Comparison of ENCODE assay signal across 9 cellular contexts in the genomic region with DNA sequence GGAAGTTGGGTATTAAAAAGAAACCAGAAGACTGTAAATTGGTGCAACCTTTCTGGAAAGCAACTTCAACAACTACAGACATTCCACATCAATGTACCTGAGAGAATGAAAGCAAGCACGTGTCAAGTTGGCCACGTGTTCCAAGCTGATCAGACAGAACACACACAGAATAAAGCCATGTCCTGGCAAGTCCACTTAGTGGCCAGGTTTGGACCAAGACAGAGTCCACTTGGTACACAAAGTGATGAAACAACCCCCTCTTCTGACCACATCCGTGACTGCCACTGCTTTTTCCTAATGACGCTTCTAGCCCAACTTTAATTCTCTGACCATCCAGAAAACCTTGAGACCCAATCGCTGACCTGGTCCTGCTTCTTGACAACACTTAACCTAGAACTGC.
A peak's percentile ranks its signal among the peaks of the same experiment; 100 is the strongest.
DNase-seq lines count a peak whose midpoint lies in the region; ATAC-seq, FAIRE-seq and TF ChIP-seq lines count a peak whose summit lies in the region.
"Had no signal": no experiment of that assay in that cellular context is flagged by ENCODE, and none has a peak within 500 bp of the region (broad histone marks: within the 10 kb centered on the region; RNA-seq: fewer than 3 reads in every experiment).

No MANE protein-coding gene starts in this region.

- no peak for ATAC-seq in HG02970 (IDR thresholded peaks at IDR 0.05; ENCODE audit: low FRiP score, unreplicated experiment)
- no peak for ATAC-seq in T-cell (replicated peaks in 1 of 4)
- ATAC-seq in HG02885 (IDR thresholded peaks at IDR 0.05; ENCODE audit: poor library complexity, unreplicated experiment), result no peak

- H4K8ac ChIP-seq in neuronal stem cell (ENCODE audit: low read depth, low read length), result no peak overlapping the region

- no peak overlapping the region for H3K23ac ChIP-seq in neuronal stem cell (ENCODE audit: low read depth, low read length, poor library complexity)

- H3K4me2 ChIP-seq in endothelial cell of umbilical vein (ENCODE audit: insufficient read depth, low read length) (no peak overlapping the region), neuronal stem cell (ENCODE audit: insufficient read depth, low read length, poor library complexity, severe bottlenecking) (no peak overlapping the region)

- H3K14ac ChIP-seq in neuronal stem cell (ENCODE audit: low read length), result no peak overlapping the region

- H3K9me1 ChIP-seq in endothelial cell of umbilical vein (replicated peaks; ENCODE audit: control insufficient read depth, extremely low read depth, insufficient read depth, low read length), result no peaks in the 10 kb centered on the region

- peaks cover 5 to 11% (median 8%) of the 10 kb centered on the region in 3 donors for H3K27me3 Mint-ChIP-seq in CD14-positive monocyte (ENCODE audit: low read depth in 3 of 3)
- H3K27me3 Mint-ChIP-seq in T-cell, result no peaks in the 10 kb centered on the region

- FAIRE-seq in endothelial cell of umbilical vein (lab: Jason Lieb, UNC), result peak; percentile 87
- FAIRE-seq: islet of Langerhans had no signal

- no CpG with 5 or more reads among the region's 5 CpGs for WGBS in neuronal stem cell (ENCODE audit: extremely low coverage in 2 of 2, insufficient read length in 2 of 2, insufficient replicate concordance in 1 of 2), 2 donors

- no peaks in the 10 kb centered on the region for H3K9me3 ChIP-seq in endothelial cell of umbilical vein (replicated peaks; ENCODE audit: control insufficient read depth, insufficient read depth, low read length)
- no peaks in the 10 kb centered on the region for H3K9me3 ChIP-seq in neuronal stem cell (replicated peaks in 1 of 2; ENCODE audit: control insufficient read depth in 2 of 2, insufficient read depth in 1 of 2, low read depth in 1 of 2, low read length in 2 of 2)

- POLR2A ChIA-PET in endothelial cell of umbilical vein (lab: Charles Lee) (no interaction called here), T-cell (lab: Charles Lee) (interaction anchor here (0.7 to 1.2 kb wide), 3 partner anchors 23 to 30 kb away, joined by 3 to 5 read pairs (median 3); no protein-coding TSS in a partner anchor)

- no peak overlapping the region for H2BK5ac ChIP-seq in neuronal stem cell (ENCODE audit: low read length)

- BruUV-seq in endothelial cell of umbilical vein (replicated peaks; lab: Mats Ljungman, UMichigan), result no TSS peak

- H3K27ac Mint-ChIP-seq in CD14-positive monocyte (no peak overlapping the region), T-cell (peak overlapping the region in 1 of 2 donors; percentile 71)

- TF ChIP-seq POLR2A in endothelial cell of umbilical vein (IDR thresholded peaks at IDR 0.05; ENCODE audit: low read depth, low read length), result no peak

- no peak overlapping the region for H3K4ac ChIP-seq in neuronal stem cell (ENCODE audit: low read length)

- peaks cover 18% of the 10 kb centered on the region for H3K4me1 Mint-ChIP-seq in CD14-positive monocyte
- peaks cover 54 to 61% (median 56%) of the 10 kb centered on the region in 3 donors for H3K4me1 Mint-ChIP-seq in T-cell

- H2AK5ac ChIP-seq in neuronal stem cell (ENCODE audit: low read depth, low read length), result no peak overlapping the region

- no peak overlapping the region for H3K9ac ChIP-seq in endothelial cell of umbilical vein (replicated peaks; ENCODE audit: extremely low read depth, insufficient read depth, low read length)
- H3K9ac ChIP-seq in neuronal stem cell (ENCODE audit: low read depth, low read length, poor library complexity), result no peak overlapping the region

- H3K4me3 ChIP-seq in GM06990 (replicated peaks; ENCODE audit: low read depth, low read length) (no peak overlapping the region), endothelial cell of umbilical vein (replicated peaks in 1 of 3; ENCODE audit: insufficient read depth in 1 of 3, low read depth in 1 of 3, low read length in 3 of 3) (no peak overlapping the region), neuronal stem cell (ENCODE audit: low read length in 2 of 2) (no peak overlapping the region)

- no peaks in the 10 kb centered on the region for H3K79me1 ChIP-seq in neuronal stem cell (ENCODE audit: low read depth, low read length)

- H3K4me3 Mint-ChIP-seq in CD14-positive monocyte (no peak overlapping the region), T-cell (peak overlapping the region in 1 of 3 donors; percentile 71)

- no peak overlapping the region for H3K18ac ChIP-seq in neuronal stem cell (ENCODE audit: low read length)

- H3K4me1 ChIP-seq in endothelial cell of umbilical vein (ENCODE audit: control insufficient read depth, extremely low read depth, insufficient read depth, low read length) (peaks cover 11% of the 10 kb centered on the region), neuronal stem cell (ENCODE audit: control insufficient read depth in 2 of 2, insufficient read depth in 1 of 2, low read depth in 1 of 2, low read length in 2 of 2) (peaks cover 0 to 1% of the 10 kb centered on the region in 2 donors)

- no peak overlapping the region for H4K91ac ChIP-seq in neuronal stem cell (ENCODE audit: low read depth, low read length, poor library complexity)

- H3K36me3 ChIP-seq in GM06990 (ENCODE audit: control insufficient read depth, insufficient read depth, low read length) (no peaks in the 10 kb centered on the region), endothelial cell of umbilical vein (ENCODE audit: control insufficient read depth in 2 of 2, extremely low read depth in 1 of 2, insufficient read depth in 2 of 2, low read length in 2 of 2) (peaks cover 0 to 10% of the 10 kb centered on the region in 2 experiments), neuronal stem cell (replicated peaks in 1 of 2; ENCODE audit: control insufficient read depth in 2 of 2, insufficient read depth in 2 of 2, low read length in 2 of 2) (no peaks in the 10 kb centered on the region)

- dilution Hi-C loops in endothelial cell of umbilical vein (cut with MboI; ENCODE audit: extremely low pct_ligation_motif_present, low sequenced_read_pairs), result no loop called here

- H3K9me3 Mint-ChIP-seq in CD14-positive monocyte (no peaks in the 10 kb centered on the region), T-cell (no peaks in the 10 kb centered on the region)

- no peaks in the 10 kb centered on the region for H3K79me2 ChIP-seq in endothelial cell of umbilical vein (ENCODE audit: control insufficient read depth, insufficient read depth, low read length)

- no peak overlapping the region for H3K27ac ChIP-seq in endothelial cell of umbilical vein (ENCODE audit: insufficient read depth, low read depth, low read length)
- no peak overlapping the region for H3K27ac ChIP-seq in neuronal stem cell (replicated peaks; ENCODE audit: low read length)

- H3K27me3 ChIP-seq in GM06990 (replicated peaks; ENCODE audit: control insufficient read depth, insufficient read depth, low read length) (no peaks in the 10 kb centered on the region; the same call in 1 of the 2 replicates), endothelial cell of umbilical vein (ENCODE audit: control insufficient read depth in 2 of 2, insufficient read depth in 2 of 2, low read length in 2 of 2) (no peaks in the 10 kb centered on the region), neuronal stem cell (ENCODE audit: control insufficient read depth in 3 of 3, insufficient read depth in 3 of 3, low read depth in 1 of 3, low read length in 3 of 3) (no peaks in the 10 kb centered on the region)

- no peak overlapping the region for H2BK12ac ChIP-seq in neuronal stem cell (ENCODE audit: low read length)

- H2AFZ ChIP-seq in endothelial cell of umbilical vein (ENCODE audit: low read depth, low read length), result no peak overlapping the region
- H2AFZ ChIP-seq in neuronal stem cell (ENCODE audit: low read length), result peak overlapping the region; percentile 5

- DNase-seq in GM06990 (ENCODE audit: extremely low read depth, insufficient read length) (no peak), NCI-H2227 (lab: John Stamatoyannopoulos, UW; ENCODE audit: unreplicated experiment) (peak; percentile 33), endothelial cell of umbilical vein (ENCODE audit: low read depth, low spot score) (peak; percentile 79), neuronal stem cell (ENCODE audit: low spot score) (peak; percentile 41), CD14-positive monocyte (ENCODE audit: low spot score) (no peak), T-cell (no peak)

- intact Hi-C loops in endothelial cell of umbilical vein (cut with micrococcal nuclease), result loop anchor here (1.0 to 2.0 kb wide), 3 partner anchors 44 to 244 kb away; no protein-coding TSS in a partner anchor
- intact Hi-C loops in CD14-positive monocyte (cut with micrococcal nuclease), result no loop called here

- peak; percentile 40 for TF ChIP-seq CTCF in GM06990 (IDR thresholded peaks at IDR 0.05; ENCODE audit: insufficient read depth, low read length, poor library complexity, severe bottlenecking)
- TF ChIP-seq CTCF in endothelial cell of umbilical vein (IDR thresholded peaks at IDR 0.05; ENCODE audit: extremely low read depth in 1 of 2, insufficient read depth in 1 of 2, low read depth in 1 of 2, low read length in 2 of 2), result peak; percentile 49 to 68
- TF ChIP-seq CTCF in CD14-positive monocyte (IDR thresholded peaks at IDR 0.05), result no peak

- H3K36me3 Mint-ChIP-seq in CD14-positive monocyte, result no peaks in the 10 kb centered on the region
- H3K36me3 Mint-ChIP-seq in T-cell, result no peaks in the 10 kb centered on the region

- CTCF ChIA-PET in endothelial cell of umbilical vein (lab: Charles Lee) (interaction anchor here (0.6 to 8.8 kb wide), 14 partner anchors 22 to 582 kb away, joined by 3 to 208 read pairs (median 5); no protein-coding TSS in a partner anchor), T-cell (lab: Charles Lee) (interaction anchor here (1.4 to 2.9 kb wide), 5 partner anchors 8 to 79 kb away, joined by 3 to 14 read pairs (median 6); no protein-coding TSS in a partner anchor)

- no peak overlapping the region for H2BK15ac ChIP-seq in neuronal stem cell (ENCODE audit: low read length)

- H4K20me1 ChIP-seq in endothelial cell of umbilical vein (replicated peaks; ENCODE audit: control insufficient read depth, extremely low read depth, insufficient read depth, low read length), result no peaks in the 10 kb centered on the region

- no peak overlapping the region for H2BK120ac ChIP-seq in neuronal stem cell (ENCODE audit: low read depth, low read length)

TF ChIP-seq in endothelial cell of umbilical vein, 7 proteins besides CTCF, POLR2A, EP300 and RAD21:
- TF ChIP-seq POLR2AphosphoS5 (IDR thresholded peaks at IDR 0.05; ENCODE audit: insufficient read depth, low read depth, low read length) (no peak), GATA2 (IDR thresholded peaks at IDR 0.05; ENCODE audit: insufficient read depth, insufficient read length, low read depth, low read length) (no peak), MYC (IDR thresholded peaks at IDR 0.05; ENCODE audit: low read depth, low read length) (no peak), FOS (IDR thresholded peaks at IDR 0.05; ENCODE audit: borderline replicate concordance, insufficient read depth, low read length) (no peak)
- TF ChIP-seq, protein P1, sequence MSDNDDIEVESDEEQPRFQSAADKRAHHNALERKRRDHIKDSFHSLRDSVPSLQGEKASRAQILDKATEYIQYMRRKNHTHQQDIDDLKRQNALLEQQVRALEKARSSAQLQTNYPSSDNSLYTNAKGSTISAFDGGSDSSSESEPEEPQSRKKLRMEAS (IDR thresholded peaks at IDR 0.05; ENCODE audit: insufficient read depth, insufficient read length), result peak; percentile 79

Comparison
In these comparisons a context has a peak if more than half of its experiments do, and no peak if none do; other contexts are left out.
1. DNase-seq: peak in NCI-H2227 (single experiment), endothelial cell of umbilical vein (single experiment) and neuronal stem cell (single experiment); none in GM06990 (single experiment), CD14-positive monocyte (single experiment) and T-cell (0 of 34).